Comparison of ENCODE assay signal across 9 cellular contexts in the genomic region with DNA sequence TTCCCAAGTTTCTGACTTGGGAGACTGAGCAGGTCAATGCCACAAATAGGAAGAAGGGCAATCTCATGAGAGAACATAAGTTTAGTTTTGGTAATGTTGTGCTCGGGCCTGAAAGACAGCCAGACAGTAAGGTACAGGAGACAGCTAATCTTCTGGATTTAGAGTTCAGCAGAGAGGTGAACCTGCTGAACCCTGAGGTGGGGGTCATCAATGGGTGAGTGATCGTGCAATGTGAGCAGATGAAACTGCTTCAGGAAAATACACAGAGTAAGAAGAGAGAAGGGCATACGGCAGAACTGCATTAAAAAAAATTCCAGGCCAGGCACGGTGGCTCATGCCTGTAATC. TPM values are rescaled to one million over a fixed set of nuclear protein-coding genes. Genes with fewer than 3 reads are reported as not detected.
DNase-seq lines count a peak whose midpoint lies in the region; ATAC-seq, FAIRE-seq and TF ChIP-seq lines count a peak whose summit lies in the region.
"Had no signal": no experiment of that assay in that cellular context is flagged by ENCODE, and none has a peak within 500 bp of the region (broad histone marks: within the 10 kb centered on the region; RNA-seq: fewer than 3 reads in every experiment).

No MANE protein-coding gene starts in this region.

- intact Hi-C loops in activated B cell treated with CpG ODN at 0.5 μM for 24 hours (cut with micrococcal nuclease): no loop called here

- DNase-seq in activated B cell treated with CpG ODN at 0.5 μM for 24 hours: no peak
- no peak for DNase-seq in mesendoderm
- no peak for DNase-seq in D721Med (ENCODE audit: insufficient read length, low spot score)
- no peak for DNase-seq in activated gamma-delta T cell (lab: John Stamatoyannopoulos, UW)
- DNase-seq in UCSD-AML1 (lab: John Stamatoyannopoulos, UW; ENCODE audit: unreplicated experiment): no peak

- H3K27me3 Mint-ChIP-seq in activated B cell treated with CpG ODN at 0.5 μM for 24 hours: no peaks in the 10 kb centered on the region

- WGBS in mesendoderm (ENCODE audit: extremely low coverage, insufficient coverage, low lambda C conversion rate): no CpG with 5 or more reads among the region's 4 CpGs

- H4K8ac ChIP-seq in mesendoderm (ENCODE audit: low read depth, low read length): no peak overlapping the region

- H2BK15ac ChIP-seq in mesendoderm (replicated peaks; ENCODE audit: low read depth): peak overlapping the region; percentile 3

- TF ChIP-seq CTCF in activated B cell treated with CpG ODN at 0.5 μM for 24 hours (IDR thresholded peaks at IDR 0.05) (no peak), D721Med (IDR thresholded peaks at IDR 0.05; ENCODE audit: insufficient read depth, missing control alignments) (no peak)

- no peak overlapping the region for H2BK5ac ChIP-seq in mesendoderm (ENCODE audit: low read length)

- H3K9me3 Mint-ChIP-seq in activated B cell treated with CpG ODN at 0.5 μM for 24 hours: no peaks in the 10 kb centered on the region

- peak overlapping the region; percentile 79 for H3K4me3 Mint-ChIP-seq in activated B cell treated with CpG ODN at 0.5 μM for 24 hours

- H3K9ac ChIP-seq in mesendoderm (ENCODE audit: low read length): no peak overlapping the region

- H3K4me1 Mint-ChIP-seq in activated B cell treated with CpG ODN at 0.5 μM for 24 hours: peaks cover 74% of the 10 kb centered on the region

- POLR2A ChIA-PET in activated B cell treated with CpG ODN at 0.5 μM for 24 hours (lab: Charles Lee): interaction anchor here (1.1 to 7.2 kb wide), 9 partner anchors 13 to 353 kb away, joined by 3 to 171 read pairs (median 12); a partner anchor contains a TSS

- H3K4me3 ChIP-seq in ACC112 (ENCODE audit: low read depth, low read length) (peak overlapping the region; percentile 64), mesendoderm (ENCODE audit: low read length) (no peak overlapping the region)

- no peak overlapping the region for H3K4ac ChIP-seq in mesendoderm (ENCODE audit: low read depth, low read length)

- H3K27me3 ChIP-seq in ACC112 (ENCODE audit: insufficient read depth, low read length): no peaks in the 10 kb centered on the region
- H3K27me3 ChIP-seq in mesendoderm (ENCODE audit: insufficient read depth, low read length, poor library complexity): no peaks in the 10 kb centered on the region

- H3K36me3 ChIP-seq in ACC112 (ENCODE audit: insufficient read depth, low read length): no peaks in the 10 kb centered on the region; the same call in 1 of the 2 replicates
- H3K36me3 ChIP-seq in mesendoderm (ENCODE audit: control insufficient read depth, insufficient read depth, low read length): no peaks in the 10 kb centered on the region

- H2AFZ ChIP-seq in ACC112 (ENCODE audit: low read length, unreplicated experiment): no peak overlapping the region

- ATAC-seq in GM21528 (IDR thresholded peaks at IDR 0.05; ENCODE audit: low FRiP score, unreplicated experiment) (peak; percentile 20), activated B cell treated with CpG ODN at 0.5 μM for 24 hours (ENCODE audit: low read depth) (no peak)
- ATAC-seq in activated CD4-positive, CD25-positive, alpha-beta regulatory T cell treated with anti-CD3 and anti-CD28 coated beads, Interleukin-2, amount 50 U/mL, for 24 hours: no peak

- H3K27ac ChIP-seq in ACC112 (ENCODE audit: low read depth, low read length) (peak overlapping the region; percentile 98), mesendoderm (ENCODE audit: low read depth, low read length) (no peak overlapping the region)
- H3K27ac ChIP-seq: VCaP had no signal

- no peak overlapping the region for H3K4me2 ChIP-seq in mesendoderm (ENCODE audit: low read length)

- H3K4me1 ChIP-seq in ACC112 (ENCODE audit: control insufficient read depth, insufficient read depth, low read length, unreplicated experiment) (peaks cover 42% of the 10 kb centered on the region), mesendoderm (ENCODE audit: control insufficient read depth, low read depth, low read length) (peaks cover 3% of the 10 kb centered on the region)

- H3K27ac Mint-ChIP-seq in activated B cell treated with CpG ODN at 0.5 μM for 24 hours: peak overlapping the region; percentile 95

- H2AK5ac ChIP-seq in mesendoderm (ENCODE audit: low read length): no peak overlapping the region

- H3K23ac ChIP-seq in mesendoderm (ENCODE audit: low read length): no peak overlapping the region

- H3K79me1 ChIP-seq in mesendoderm (ENCODE audit: low read length): no peaks in the 10 kb centered on the region

- H3K79me2 ChIP-seq in ACC112 (ENCODE audit: control insufficient read depth, insufficient read depth, low read length, unreplicated experiment) (peaks cover 11% of the 10 kb centered on the region), mesendoderm (ENCODE audit: control insufficient read depth, insufficient read depth, low read length) (no peaks in the 10 kb centered on the region)

- peaks cover 57% of the 10 kb centered on the region for H3K36me3 Mint-ChIP-seq in activated B cell treated with CpG ODN at 0.5 μM for 24 hours (ENCODE audit: low read depth)

- no peak overlapping the region for H2BK120ac ChIP-seq in mesendoderm (ENCODE audit: low read depth, low read length)

- no peak overlapping the region for H3K18ac ChIP-seq in mesendoderm (ENCODE audit: low read length)

- no peak overlapping the region for H4K5ac ChIP-seq in mesendoderm (ENCODE audit: low read length)

- CTCF ChIA-PET in activated B cell treated with CpG ODN at 0.5 μM for 24 hours (lab: Charles Lee): interaction anchor here (1.0 kb wide), 1 partner anchor 33 kb away, joined by 3 read pairs; no protein-coding TSS in a partner anchor

- H3K56ac ChIP-seq in mesendoderm (ENCODE audit: low read length): no peak overlapping the region

- FAIRE-seq in D721Med (lab: Jason Lieb, UNC): no peak

RNA-seq across cellular contexts. Expression of a gene that starts 23.3 kb away (rescaled TPM):
- 196 and 217 TPM in 2 replicates for total RNA-seq in activated B cell treated with CpG ODN at 0.5 μM for 24 hours
- 10.8 TPM for polyA plus RNA-seq in mesendoderm (2013, experiment 1 of 2)
- polyA plus RNA-seq in mesendoderm (2013, experiment 2 of 2): 11.2 TPM

RNA-seq across cellular contexts. Expression of a gene that starts 36.2 kb away (rescaled TPM):
- 78.6 and 84.2 TPM in 2 replicates for total RNA-seq in activated B cell treated with CpG ODN at 0.5 μM for 24 hours
- polyA plus RNA-seq in mesendoderm (2013, experiment 1 of 2): 38.0 TPM
- 38.1 TPM for polyA plus RNA-seq in mesendoderm (2013, experiment 2 of 2)
